In the genomic region with DNA sequence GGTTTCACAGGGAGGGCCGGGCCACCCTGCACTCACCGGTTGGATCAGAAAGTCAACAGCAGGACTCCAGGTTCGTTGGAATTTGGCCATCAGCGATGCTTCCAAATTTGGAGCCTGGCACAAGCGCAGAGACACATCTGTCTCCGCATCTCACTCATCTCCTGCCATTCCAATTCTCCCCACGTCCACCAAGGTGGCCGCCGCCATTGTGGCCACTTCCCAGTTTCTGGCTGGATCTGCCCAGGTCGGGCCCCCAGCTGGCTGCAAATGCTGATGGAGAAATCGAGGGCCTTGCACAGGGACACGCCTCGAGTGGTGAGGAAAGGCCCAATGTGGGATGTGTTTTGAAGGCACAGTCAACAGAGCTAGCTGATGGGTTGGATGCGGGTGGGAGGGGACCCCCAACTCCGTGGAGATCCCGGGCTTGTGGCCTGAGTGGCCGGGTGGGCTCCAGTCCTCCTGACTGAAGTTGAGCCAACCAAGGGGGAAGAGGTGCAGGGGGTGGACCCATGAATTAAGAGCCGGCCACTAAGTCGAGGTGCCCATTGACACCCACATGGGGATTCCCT, we compare ENCODE assay signal across 16 cellular contexts.
DNase-seq lines count a peak whose midpoint lies in the region; ATAC-seq and TF ChIP-seq lines count a peak whose summit lies in the region.
"Had no signal": no experiment of that assay in that cellular context is flagged by ENCODE, and none has a peak within 500 bp of the region (broad histone marks: within the 10 kb centered on the region; RNA-seq: fewer than 3 reads in every experiment).

No MANE protein-coding gene starts in this region.

- no peaks in the 10 kb centered on the region for H3K36me3 Mint-ChIP-seq in activated T-cell treated with anti-CD3 and anti-CD28 coated beads, Interleukin-2, amount 50 U/mL, for 72 hours (ENCODE audit: insufficient read depth in 2 of 2)
- H3K36me3 Mint-ChIP-seq in activated T-cell treated with anti-CD3 and anti-CD28 coated beads, Interleukin-2, amount 50 U/mL, for 24 hours (ENCODE audit: low read depth): no peaks in the 10 kb centered on the region
- H3K36me3 Mint-ChIP-seq: CD14-positive monocyte; CD8-positive, alpha-beta T cell had no signal

- H3K9me3 ChIP-seq in RWPE2 (ENCODE audit: severe bottlenecking): no peaks in the 10 kb centered on the region
- H3K9me3 ChIP-seq in right cardiac atrium (ENCODE audit: control insufficient read depth, low read length): no peaks in the 10 kb centered on the region
- no peaks in the 10 kb centered on the region for H3K9me3 ChIP-seq in psoas muscle
- H3K9me3 ChIP-seq in PC-9 (ENCODE audit: insufficient read depth, low read depth): no peaks in the 10 kb centered on the region
- H3K9me3 ChIP-seq: A549, HAP-1 had no signal

- no peak overlapping the region for H3K4me3 Mint-ChIP-seq in activated T-cell treated with anti-CD3 and anti-CD28 coated beads, Interleukin-2, amount 50 U/mL, for 72 hours
- H3K4me3 Mint-ChIP-seq in activated T-cell treated with anti-CD3 and anti-CD28 coated beads, Interleukin-2, amount 50 U/mL, for 24 hours: no peak overlapping the region
- H3K4me3 Mint-ChIP-seq: CD14-positive monocyte; CD8-positive, alpha-beta T cell had no signal

- H3K27ac ChIP-seq in RWPE2 (ENCODE audit: poor library complexity, severe bottlenecking) (no peak overlapping the region), right cardiac atrium (ENCODE audit: low read length) (no peak overlapping the region), psoas muscle (no peak overlapping the region), PC-9 (no peak overlapping the region)
- H3K27ac ChIP-seq: A549 had no signal

- CTCF ChIA-PET in PC-9 (lab: Charles Lee): no interaction called here

- 90% methylated on average over 19 of the region's 19 CpGs for WGBS in right cardiac atrium
- 65 to 78% (median 67%) methylated on average over 19 of the region's 19 CpGs for WGBS in psoas muscle, 3 donors

- H3K27ac Mint-ChIP-seq in activated T-cell treated with anti-CD3 and anti-CD28 coated beads, Interleukin-2, amount 50 U/mL, for 72 hours: no peak overlapping the region
- no peak overlapping the region for H3K27ac Mint-ChIP-seq in activated T-cell treated with anti-CD3 and anti-CD28 coated beads, Interleukin-2, amount 50 U/mL, for 24 hours
- H3K27ac Mint-ChIP-seq: CD14-positive monocyte; CD8-positive, alpha-beta T cell had no signal

- H3F3A ChIP-seq in PC-9 (ENCODE audit: insufficient read depth, low read depth): no peaks in the 10 kb centered on the region

- H3K27me3 ChIP-seq in RWPE2 (ENCODE audit: insufficient read depth, poor library complexity, severe bottlenecking) (no peaks in the 10 kb centered on the region), right cardiac atrium (ENCODE audit: control insufficient read depth, insufficient read depth) (no peaks in the 10 kb centered on the region), psoas muscle (ENCODE audit: insufficient read depth in 3 of 3, low read length in 2 of 3) (peaks cover 0 to 48% (median 11%) of the 10 kb centered on the region in 3 donors), PC-9 (ENCODE audit: insufficient read depth, low read depth) (no peaks in the 10 kb centered on the region)

- no peaks in the 10 kb centered on the region for H3K36me3 ChIP-seq in RWPE2 (ENCODE audit: low read depth)
- no peaks in the 10 kb centered on the region for H3K36me3 ChIP-seq in psoas muscle (ENCODE audit: insufficient read depth in 1 of 2, low read depth in 1 of 2)
- H3K36me3 ChIP-seq in PC-9 (ENCODE audit: low read depth): no peaks in the 10 kb centered on the region
- H3K36me3 ChIP-seq: HAP-1 had no signal

- intact Hi-C loops in cardiac septum (cut with DNase I) (no loop called here), right cardiac atrium (cut with DNase I) (no loop called here), psoas muscle (cut with DNase I) (no loop called here), PC-9 (cut with micrococcal nuclease; ENCODE audit: unreplicated experiment) (no loop called here)

- H3K9me2 ChIP-seq in PC-9 (ENCODE audit: insufficient read depth): no peaks in the 10 kb centered on the region

- H4K20me1 ChIP-seq in PC-9 (ENCODE audit: insufficient read depth): no peaks in the 10 kb centered on the region

- H3K4me1 ChIP-seq in RWPE2 (ENCODE audit: insufficient read depth, poor library complexity, severe bottlenecking) (no peaks in the 10 kb centered on the region), right cardiac atrium (ENCODE audit: control insufficient read depth, insufficient read depth, low read length) (peaks cover 3% of the 10 kb centered on the region), psoas muscle (no peaks in the 10 kb centered on the region), PC-9 (replicated peaks; ENCODE audit: insufficient read depth) (no peaks in the 10 kb centered on the region)
- H3K4me1 ChIP-seq: HAP-1 had no signal

- TF ChIP-seq CTCF in RWPE2 (IDR thresholded peaks at IDR 0.05; ENCODE audit: poor library complexity, severe bottlenecking) (no peak), psoas muscle (IDR thresholded peaks at IDR 0.05) (no peak), PC-9 (conservative IDR thresholded peaks at IDR 0.05) (no peak)

- POLR2A ChIA-PET in PC-9 (lab: Charles Lee; ENCODE audit: unreplicated experiment): no interaction called here

- DNase-seq in RWPE2 (ENCODE audit: low spot score): peak; percentile 42
- DNase-seq in cardiac septum (ENCODE audit: low spot score): peak; percentile 31
- peak; percentile 6 to 43 (median 20) for DNase-seq in right cardiac atrium
- peak; percentile 9 to 41 for DNase-seq in psoas muscle
- DNase-seq in cerebellum (ENCODE audit: low spot score): no peak
- DNase-seq in PC-9: no peak
- no peak for DNase-seq in activated T-cell treated with anti-CD3 and anti-CD28 coated beads, Interleukin-2, amount 50 U/mL, for 72 hours
- no peak for DNase-seq in activated T-cell treated with anti-CD3 and anti-CD28 coated beads, Interleukin-2, amount 50 U/mL, for 24 hours
- DNase-seq: CD8-positive, alpha-beta T cell; COR-L47; DND-41; GF-D8; GOT3 had no signal

- no peaks in the 10 kb centered on the region for H3K4me1 Mint-ChIP-seq in activated T-cell treated with anti-CD3 and anti-CD28 coated beads, Interleukin-2, amount 50 U/mL, for 72 hours (ENCODE audit: low read depth)
- peaks cover 2% of the 10 kb centered on the region for H3K4me1 Mint-ChIP-seq in activated T-cell treated with anti-CD3 and anti-CD28 coated beads, Interleukin-2, amount 50 U/mL, for 24 hours (ENCODE audit: low read depth)

- H3K9me3 Mint-ChIP-seq in activated T-cell treated with anti-CD3 and anti-CD28 coated beads, Interleukin-2, amount 50 U/mL, for 72 hours: no peaks in the 10 kb centered on the region
- no peaks in the 10 kb centered on the region for H3K9me3 Mint-ChIP-seq in activated T-cell treated with anti-CD3 and anti-CD28 coated beads, Interleukin-2, amount 50 U/mL, for 24 hours
- H3K9me3 Mint-ChIP-seq: CD8-positive, alpha-beta T cell had no signal

- no TSS peak for BruUV-seq in PC-9 (replicated peaks; lab: Mats Ljungman, UMichigan)

- no peaks in the 10 kb centered on the region for H3K27me3 Mint-ChIP-seq in activated T-cell treated with anti-CD3 and anti-CD28 coated beads, Interleukin-2, amount 50 U/mL, for 72 hours (ENCODE audit: low read depth)
- peaks cover 16% of the 10 kb centered on the region for H3K27me3 Mint-ChIP-seq in activated T-cell treated with anti-CD3 and anti-CD28 coated beads, Interleukin-2, amount 50 U/mL, for 24 hours

- H3K4me2 ChIP-seq in PC-9: no peak overlapping the region
- H3K4me2 ChIP-seq: A549 had no signal

- H2AFZ ChIP-seq in PC-9: no peak overlapping the region

- H3K79me2 ChIP-seq in PC-9 (ENCODE audit: low read depth): no peaks in the 10 kb centered on the region

- ATAC-seq in RWPE2 (ENCODE audit: low read depth): no peak
- ATAC-seq in right cardiac atrium: no peak
- ATAC-seq in psoas muscle: no peak
- no peak for ATAC-seq in activated T-cell treated with anti-CD3 and anti-CD28 coated beads, Interleukin-2, amount 50 U/mL, for 72 hours (replicated peaks in 1 of 2)
- ATAC-seq: A549; CD8-positive, alpha-beta T cell had no signal

- H3K4me3 ChIP-seq in RWPE2 (ENCODE audit: severe bottlenecking) (no peak overlapping the region), right cardiac atrium (ENCODE audit: low read length) (no peak overlapping the region), psoas muscle (no peak overlapping the region), PC-9 (no peak overlapping the region)
- H3K4me3 ChIP-seq: A549, HAP-1 had no signal

Comparison
In these comparisons a context has a peak if more than half of its experiments do, and no peak if none do; other contexts are left out.
1. DNase-seq: peak in RWPE2 (single experiment), cardiac septum (single experiment), right cardiac atrium (3 of 3) and psoas muscle (2 of 2); none in cerebellum (single experiment), PC-9 (0 of 2), activated T-cell treated with anti-CD3 and anti-CD28 coated beads, Interleukin-2, amount 50 U/mL, for 72 hours (0 of 2) and activated T-cell treated with anti-CD3 and anti-CD28 coated beads, Interleukin-2, amount 50 U/mL, for 24 hours (single experiment).